Comparison of ENCODE assay signal across 20 cellular contexts in the genomic region with DNA sequence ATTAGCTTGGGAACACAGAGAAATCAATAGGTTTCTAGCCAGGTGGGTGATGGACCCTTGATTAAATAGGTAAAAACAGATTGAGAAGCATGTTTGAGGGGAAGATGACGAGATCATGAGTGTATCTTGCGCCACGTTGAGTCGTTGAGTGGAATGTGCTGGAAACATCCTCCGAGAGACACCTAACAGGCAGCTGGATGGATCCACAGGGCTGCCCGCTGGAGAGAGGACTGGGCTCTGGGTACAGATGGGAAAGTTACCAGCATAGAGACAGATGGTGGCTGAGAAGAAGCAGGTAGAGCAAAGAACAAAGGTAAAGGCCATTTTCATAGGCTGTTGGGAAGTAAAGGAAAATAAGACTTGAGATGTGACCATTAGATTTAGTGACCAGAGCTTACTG. TPM values are rescaled to one million over a fixed set of nuclear protein-coding genes. Genes with fewer than 3 reads are reported as not detected.
DNase-seq lines count a peak whose midpoint lies in the region; TF ChIP-seq lines count a peak whose summit lies in the region.
"Had no signal": no experiment of that assay in that cellular context is flagged by ENCODE, and none has a peak within 500 bp of the region (broad histone marks: within the 10 kb centered on the region; RNA-seq: fewer than 3 reads in every experiment).

No MANE protein-coding gene starts in this region.

- H3K36me3 Mint-ChIP-seq in T-helper 2 cell treated with Interferon-gamma antibody and Interleukin-4, amounts not matched to agents 5 μg/mL and 100 μg/mL, for 36 hours (ENCODE audit: low read depth): peaks cover 10% of the 10 kb centered on the region
- peaks cover 29% of the 10 kb centered on the region for H3K36me3 Mint-ChIP-seq in activated naive CD8-positive, alpha-beta T cell treated with anti-CD3 and anti-CD28 coated beads for 36 hours

- H3K4me3 ChIP-seq in neutrophil (ENCODE audit: low read depth in 1 of 2, low read length in 1 of 2): peak overlapping the region; percentile 41 to 45
- no peak overlapping the region for H3K4me3 ChIP-seq in Karpas-422 (ENCODE audit: low read length)
- H3K4me3 ChIP-seq: dorsolateral prefrontal cortex, MG63, psoas muscle, tibial nerve had no signal

- no peaks in the 10 kb centered on the region for H3K9me2 ChIP-seq in Karpas-422 (replicated peaks; ENCODE audit: insufficient read depth, low read length)

- H2AFZ ChIP-seq in Karpas-422 (ENCODE audit: low read length): no peak overlapping the region

- intact Hi-C loops in posterior cingulate gyrus (cut with DNase I): no loop called here

- no peaks in the 10 kb centered on the region for H3K79me2 ChIP-seq in Karpas-422 (ENCODE audit: low read length)

- H3K27me3 ChIP-seq in neutrophil (no peaks in the 10 kb centered on the region), Karpas-422 (ENCODE audit: low read length) (no peaks in the 10 kb centered on the region)
- H3K27me3 ChIP-seq: BE2C, dorsolateral prefrontal cortex, MG63, tibial nerve had no signal

- H3K9me3 ChIP-seq in KOPT-K1 (ENCODE audit: insufficient read depth, low read length, poor library complexity, severe bottlenecking) (no peaks in the 10 kb centered on the region), neutrophil (no peaks in the 10 kb centered on the region), Karpas-422 (ENCODE audit: low read length) (no peaks in the 10 kb centered on the region)
- H3K9me3 ChIP-seq: BE2C, MG63, psoas muscle, tibial nerve had no signal

- no peak for TF ChIP-seq CTCF in neutrophil (IDR thresholded peaks at IDR 0.05)

- peak overlapping the region; percentile 71 for H3K4me3 Mint-ChIP-seq in T-helper 2 cell treated with Interferon-gamma antibody and Interleukin-4, amounts not matched to agents 5 μg/mL and 100 μg/mL, for 36 hours
- peak overlapping the region; percentile 61 for H3K4me3 Mint-ChIP-seq in activated naive CD8-positive, alpha-beta T cell treated with anti-CD3 and anti-CD28 coated beads for 36 hours

- H3K27ac ChIP-seq in KOPT-K1 (ENCODE audit: low read depth, low read length, poor library complexity, severe bottlenecking): peak overlapping the region; percentile 50
- peak overlapping the region; percentile 85 for H3K27ac ChIP-seq in neutrophil
- no peak overlapping the region for H3K27ac ChIP-seq in Karpas-422 (ENCODE audit: low read length)
- H3K27ac ChIP-seq: dorsolateral prefrontal cortex, epithelial cell of prostate, psoas muscle, tibial nerve had no signal

- H3K36me3 ChIP-seq in KOPT-K1 (ENCODE audit: insufficient read depth, low read length): 0 out of 2 replicates have a peak, but pooled peaks cover 7% of the 10 kb centered on the region
- H3K36me3 ChIP-seq in neutrophil: no peaks in the 10 kb centered on the region
- H3K36me3 ChIP-seq in Karpas-422 (ENCODE audit: insufficient read depth, low read length): no peaks in the 10 kb centered on the region
- H3K36me3 ChIP-seq: BE2C, MG63 had no signal

- H4K20me1 ChIP-seq in Karpas-422 (ENCODE audit: insufficient read depth, low read depth, low read length): no peaks in the 10 kb centered on the region

- no peak overlapping the region for H3K9ac ChIP-seq in Karpas-422 (ENCODE audit: low read length)

- no peak overlapping the region for H3K4me2 ChIP-seq in Karpas-422 (ENCODE audit: low read depth, low read length, poor library complexity, severe bottlenecking)

- no peaks in the 10 kb centered on the region for H3K27me3 Mint-ChIP-seq in T-helper 2 cell treated with Interferon-gamma antibody and Interleukin-4, amounts not matched to agents 5 μg/mL and 100 μg/mL, for 36 hours (ENCODE audit: low read depth)
- no peaks in the 10 kb centered on the region for H3K27me3 Mint-ChIP-seq in activated naive CD8-positive, alpha-beta T cell treated with anti-CD3 and anti-CD28 coated beads for 36 hours

- no peaks in the 10 kb centered on the region for H3K9me3 Mint-ChIP-seq in T-helper 2 cell treated with Interferon-gamma antibody and Interleukin-4, amounts not matched to agents 5 μg/mL and 100 μg/mL, for 36 hours
- no peaks in the 10 kb centered on the region for H3K9me3 Mint-ChIP-seq in activated naive CD8-positive, alpha-beta T cell treated with anti-CD3 and anti-CD28 coated beads for 36 hours

- no peak for DNase-seq in T-helper 2 cell treated with Interferon-gamma antibody and Interleukin-4, amounts not matched to agents 5 μg/mL and 100 μg/mL, for 36 hours (ENCODE audit: low spot score)
- DNase-seq in T-helper 2 cell (no peak), Karpas-422 (no peak), OCI-M1 (lab: John Stamatoyannopoulos, UW) (no peak), posterior cingulate gyrus (no peak)
- DNase-seq in activated naive CD8-positive, alpha-beta T cell treated with anti-CD3 and anti-CD28 coated beads for 36 hours: no peak
- DNase-seq: 8988T, BE2C, Calu3, dorsolateral prefrontal cortex, EL, left ventricle myocardium superior, MG63, NCI-H1436, NCI-H524 treated with DMSO at 0.1 percent for 48 hours, psoas muscle had no signal

- peaks cover 49 to 57% of the 10 kb centered on the region in 2 experiments for H3K4me1 ChIP-seq in neutrophil (ENCODE audit: control insufficient read depth in 1 of 2, insufficient read depth in 1 of 2, low read depth in 1 of 2, low read length in 1 of 2)
- peaks cover 9% of the 10 kb centered on the region; the same call in 1 of the 2 replicates for H3K4me1 ChIP-seq in Karpas-422 (ENCODE audit: low read length)
- H3K4me1 ChIP-seq: psoas muscle, tibial nerve had no signal

- peaks cover 58% of the 10 kb centered on the region for H3K4me1 Mint-ChIP-seq in T-helper 2 cell treated with Interferon-gamma antibody and Interleukin-4, amounts not matched to agents 5 μg/mL and 100 μg/mL, for 36 hours (ENCODE audit: low read depth)
- H3K4me1 Mint-ChIP-seq in activated naive CD8-positive, alpha-beta T cell treated with anti-CD3 and anti-CD28 coated beads for 36 hours: peaks cover 35% of the 10 kb centered on the region

- H3K27ac Mint-ChIP-seq in T-helper 2 cell treated with Interferon-gamma antibody and Interleukin-4, amounts not matched to agents 5 μg/mL and 100 μg/mL, for 36 hours: peak overlapping the region; percentile 87
- H3K27ac Mint-ChIP-seq in activated naive CD8-positive, alpha-beta T cell treated with anti-CD3 and anti-CD28 coated beads for 36 hours: peak overlapping the region; percentile 93

RNA-seq across cellular contexts. Expression of a gene that starts 15.6 kb away (rescaled TPM):
- total RNA-seq in activated naive CD8-positive, alpha-beta T cell treated with anti-CD3 and anti-CD28 coated beads for 36 hours: 10 to 100 TPM; 74.7 to 77.9 TPM
- total RNA-seq in Karpas-422 (2014; rRNA removed; shearing (Covaris generic); ENCODE audit: low replicate concordance): 4.4 and 7.7 TPM in 2 replicates
